24 cellular contexts compared by ENCODE assay signal in genomic region chr21:37383066-37383465, GRCh38. TPM values are rescaled to one million over a fixed set of nuclear protein-coding genes. Genes with fewer than 3 reads are reported as not detected.
DNase-seq lines count a peak whose midpoint lies in the region; ATAC-seq, FAIRE-seq and TF ChIP-seq lines count a peak whose summit lies in the region.
"Had no signal": no experiment of that assay in that cellular context is flagged by ENCODE, and none has a peak within 500 bp of the region (broad histone marks: within the 10 kb centered on the region; RNA-seq: fewer than 3 reads in every experiment).

No MANE protein-coding gene starts in this region.

- H4K20me1 ChIP-seq in BLaER1 treated with 17β-estradiol and CSF1 and Interleukin-3, amounts not matched to agents 10 nM and 100 nM = peaks cover 88 to 100% (median 100%) of the 10 kb centered on the region in 11 experiments
- peaks cover 10% of the 10 kb centered on the region for H4K20me1 ChIP-seq in GM12878 (ENCODE audit: control insufficient read depth, insufficient read depth)

- TF ChIP-seq EP300 in GM12878 (IDR thresholded peaks at IDR 0.05; ENCODE audit: borderline replicate concordance in 1 of 2, control insufficient read depth in 1 of 2, low read depth in 2 of 2, low read length in 2 of 2) = no peak

- RAD21 ChIA-PET in GM12878 (lab: Charles Lee; ENCODE audit: unreplicated experiment) = interaction anchor here (1.4 to 2.1 kb wide), 4 partner anchors 12 to 25 kb away, joined by 3 to 8 read pairs (median 6); no protein-coding TSS in a partner anchor

- no peak overlapping the region for H3K4me3 ChIP-seq in BLaER1 treated with 17β-estradiol and CSF1 and Interleukin-3, amounts not matched to agents 10 nM and 100 nM
- no peak overlapping the region for H3K4me3 ChIP-seq in GM12878
- H3K4me3 ChIP-seq in mesendoderm (ENCODE audit: low read length) = no peak overlapping the region
- H3K4me3 ChIP-seq: colonic mucosa, MG63, tibial nerve had no signal

- 100% methylated on average over 2 of the region's 2 CpGs for WGBS in GM12878 (ENCODE audit: insufficient coverage, insufficient replicate concordance, low lambda C conversion rate, missing lambda C conversion rate)
- WGBS in mesendoderm (ENCODE audit: extremely low coverage, insufficient coverage, low lambda C conversion rate) = no CpG with 5 or more reads among the region's 2 CpGs

- H3K36me3 ChIP-seq in BLaER1 treated with 17β-estradiol and CSF1 and Interleukin-3, amounts not matched to agents 10 nM and 100 nM = peaks cover 0 to 60% (median 35%) of the 10 kb centered on the region in 11 experiments; a peak in 16 of 22 replicates
- H3K36me3 ChIP-seq in GM12878 (ENCODE audit: control insufficient read depth in 2 of 2, insufficient read depth in 2 of 2, low read length in 1 of 2) (0 out of 4 replicates have a peak, but pooled peaks cover 0 to 5% of the 10 kb centered on the region in 2 experiments), mesendoderm (ENCODE audit: control insufficient read depth, insufficient read depth, low read length) (no peaks in the 10 kb centered on the region)
- H3K36me3 ChIP-seq: colonic mucosa, tibial nerve had no signal

- peak; percentile 62 for ATAC-seq in GM12878
- ATAC-seq in foreskin keratinocyte = no peak
- ATAC-seq: activated CD4-positive, CD25-positive, alpha-beta regulatory T cell treated with anti-CD3 and anti-CD28 coated beads, Interleukin-2, amount 50 U/mL, for 24 hours; activated CD8-positive, alpha-beta memory T cell treated with anti-CD3 and anti-CD28 coated beads, Interleukin-2, amount 10 ng/mL, durations not matched to agents 7 days and 5 days; stimulated activated memory B cell treated with anti-CD40 and anti-IgM and Interleukin-4, amounts not matched to agents 10 μg/mL and 1 μg/mL and 100 μg/mL, for 72 hours had no signal

- no peak overlapping the region for H3K23ac ChIP-seq in mesendoderm (ENCODE audit: low read length)

- no peak overlapping the region for H2BK120ac ChIP-seq in mesendoderm (ENCODE audit: low read depth, low read length)

- no peak overlapping the region for H3K18ac ChIP-seq in mesendoderm (ENCODE audit: low read length)

- H3K4me1 ChIP-seq in BLaER1 treated with 17β-estradiol and CSF1 and Interleukin-3, amounts not matched to agents 10 nM and 100 nM = peaks cover 5 to 80% (median 23%) of the 10 kb centered on the region in 10 experiments; a peak in 18 of 20 replicates
- peaks cover 7% of the 10 kb centered on the region for H3K4me1 ChIP-seq in GM12878 (ENCODE audit: control insufficient read depth, insufficient read depth, low read length)
- H3K4me1 ChIP-seq in mesendoderm (ENCODE audit: control insufficient read depth, low read depth, low read length) = peaks cover 15% of the 10 kb centered on the region
- H3K4me1 ChIP-seq in foreskin keratinocyte = peaks cover 15% of the 10 kb centered on the region
- H3K4me1 ChIP-seq: colonic mucosa had no signal

- H2AK5ac ChIP-seq in mesendoderm (ENCODE audit: low read length) = no peak overlapping the region

- BruUV-seq in GM12878 (replicated peaks; lab: Mats Ljungman, UMichigan) = no TSS peak

- intact Hi-C loops in GM12878 (cut with micrococcal nuclease; ENCODE audit: unreplicated experiment) = no loop called here

- no peak for TF ChIP-seq RAD21 in GM12878 (IDR thresholded peaks at IDR 0.05; ENCODE audit: insufficient read depth, low read depth, low read length)

- H3K79me1 ChIP-seq in mesendoderm (ENCODE audit: low read length) = peaks cover 7% of the 10 kb centered on the region

- H3K27me3 Mint-ChIP-seq in chondrocyte (ENCODE audit: low read depth) = no peaks in the 10 kb centered on the region
- H3K27me3 Mint-ChIP-seq: activated CD8-positive, alpha-beta memory T cell treated with anti-CD3 and anti-CD28 coated beads, Interleukin-2, amount 10 ng/mL, durations not matched to agents 7 days and 5 days; stimulated activated memory B cell treated with anti-CD40 and anti-IgM and Interleukin-4, amounts not matched to agents 10 μg/mL and 1 μg/mL and 100 μg/mL, for 72 hours had no signal

- FAIRE-seq in GM12878 (lab: Jason Lieb, UNC) = no peak
- FAIRE-seq: endothelial cell of umbilical vein, GM19239 had no signal

- SMC1A ChIA-PET in GM12878 (lab: Charles Lee; ENCODE audit: uncharacterized antibody, unreplicated experiment) = interaction anchor here (1.1 to 6.9 kb wide), 8 partner anchors 9 to 36 kb away, joined by 3 to 35 read pairs (median 8); no protein-coding TSS in a partner anchor

- DNase-seq in ELF-1 (ENCODE audit: low read depth, low spot score) = peak; percentile 18
- DNase-seq in GM12878 (ENCODE audit: low read depth, low spot score) = no peak
- peak; percentile 81 for DNase-seq in mesendoderm
- DNase-seq in 8988T = no peak
- no peak for DNase-seq in chondrocyte (ENCODE audit: low spot score)
- DNase-seq in NCI-H2029 treated with DMSO at 0.1 percent for 48 hours (lab: John Stamatoyannopoulos, UW) = no peak
- DNase-seq in foreskin keratinocyte = no peak
- DNase-seq: activated CD8-positive, alpha-beta memory T cell treated with anti-CD3 and anti-CD28 coated beads, Interleukin-2, amount 10 ng/mL, durations not matched to agents 7 days and 5 days; activated naive CD4-positive, alpha-beta T cell; BE2C; colonic mucosa; DMS53; MG63; NCI-H2029; NCI-H510A treated with DMSO at 0.1 percent for 48 hours; SHP77 treated with DMSO at 0.1 percent for 48 hours; T-helper 2 cell had no signal

- H3K79me2 ChIP-seq in GM12878 (ENCODE audit: control insufficient read depth, insufficient read depth, low read length) = peaks cover 100% of the 10 kb centered on the region
- peaks cover 88% of the 10 kb centered on the region for H3K79me2 ChIP-seq in mesendoderm (ENCODE audit: control insufficient read depth, insufficient read depth, low read length)

- no peak overlapping the region for H3K56ac ChIP-seq in mesendoderm (ENCODE audit: low read length)

- no peak overlapping the region for H2BK15ac ChIP-seq in mesendoderm (replicated peaks; ENCODE audit: low read depth)

- peak overlapping the region; percentile 7 to 68 (median 36); a peak in 18 of 22 replicates for H3K4me2 ChIP-seq in BLaER1 treated with 17β-estradiol and CSF1 and Interleukin-3, amounts not matched to agents 10 nM and 100 nM
- H3K4me2 ChIP-seq in GM12878 (ENCODE audit: control insufficient read depth, insufficient read depth) = no peak overlapping the region
- H3K4me2 ChIP-seq in mesendoderm (ENCODE audit: low read length) = no peak overlapping the region

- H3K27ac ChIP-seq in BLaER1 treated with 17β-estradiol and CSF1 and Interleukin-3, amounts not matched to agents 10 nM and 100 nM = no peak overlapping the region
- no peak overlapping the region for H3K27ac ChIP-seq in GM12878 (ENCODE audit: control insufficient read depth, insufficient read depth)
- H3K27ac ChIP-seq in mesendoderm (ENCODE audit: low read depth, low read length) = no peak overlapping the region
- no peak overlapping the region for H3K27ac ChIP-seq in foreskin keratinocyte
- H3K27ac ChIP-seq: colonic mucosa, tibial nerve had no signal

- no peak overlapping the region for H4K8ac ChIP-seq in mesendoderm (ENCODE audit: low read depth, low read length)

- TF ChIP-seq CTCF in GM12878 (IDR thresholded peaks at IDR 0.05 in 2 of 3, conservative IDR thresholded peaks at IDR 0.05 in 1 of 3; ENCODE audit: control insufficient read depth in 2 of 3, extremely low read depth in 1 of 3, insufficient read depth in 1 of 3, low read depth in 3 of 3, low read length in 3 of 3) (no peak), chondrocyte (IDR thresholded peaks at IDR 0.05) (no peak), foreskin keratinocyte (conservative IDR thresholded peaks at IDR 0.05) (no peak)

- H3K4me1 Mint-ChIP-seq in chondrocyte (ENCODE audit: low read depth) = peaks cover 68% of the 10 kb centered on the region

- no peaks in the 10 kb centered on the region for H3K27me3 ChIP-seq in BLaER1 treated with 17β-estradiol and CSF1 and Interleukin-3, amounts not matched to agents 10 nM and 100 nM
- H3K27me3 ChIP-seq in GM12878 (replicated peaks in 1 of 2; ENCODE audit: control insufficient read depth in 2 of 2, insufficient read depth in 2 of 2, low read length in 1 of 2) = no peaks in the 10 kb centered on the region
- H3K27me3 ChIP-seq in mesendoderm (ENCODE audit: insufficient read depth, low read length, poor library complexity) = no peaks in the 10 kb centered on the region
- no peaks in the 10 kb centered on the region for H3K27me3 ChIP-seq in foreskin keratinocyte
- H3K27me3 ChIP-seq: BE2C, colonic mucosa, MG63, tibial nerve had no signal

- no peaks in the 10 kb centered on the region for H3K9me3 Mint-ChIP-seq in chondrocyte (ENCODE audit: low read depth)

- H2AFZ ChIP-seq in GM12878 (ENCODE audit: control insufficient read depth, low read depth, low read length) = no peak overlapping the region

- in situ Hi-C loops in GM12878 (cut with MboI) = no loop called here

- H3K4ac ChIP-seq in mesendoderm (ENCODE audit: low read depth, low read length) = no peak overlapping the region

- H3K4me3 Mint-ChIP-seq in chondrocyte (ENCODE audit: unreplicated experiment) = no peak overlapping the region
- H3K4me3 Mint-ChIP-seq: activated CD8-positive, alpha-beta memory T cell treated with anti-CD3 and anti-CD28 coated beads, Interleukin-2, amount 10 ng/mL, durations not matched to agents 7 days and 5 days; neural crest cell; stimulated activated memory B cell treated with anti-CD40 and anti-IgM and Interleukin-4, amounts not matched to agents 10 μg/mL and 1 μg/mL and 100 μg/mL, for 72 hours had no signal

- no peaks in the 10 kb centered on the region for H3K36me3 Mint-ChIP-seq in chondrocyte (ENCODE audit: low read depth)

- no peak overlapping the region for H4K5ac ChIP-seq in mesendoderm (ENCODE audit: low read length)

- H3K27ac Mint-ChIP-seq in chondrocyte (ENCODE audit: unreplicated experiment) = no peak overlapping the region
- H3K27ac Mint-ChIP-seq: activated CD8-positive, alpha-beta memory T cell treated with anti-CD3 and anti-CD28 coated beads, Interleukin-2, amount 10 ng/mL, durations not matched to agents 7 days and 5 days; stimulated activated memory B cell treated with anti-CD40 and anti-IgM and Interleukin-4, amounts not matched to agents 10 μg/mL and 1 μg/mL and 100 μg/mL, for 72 hours had no signal

- no peak overlapping the region for H2BK5ac ChIP-seq in mesendoderm (ENCODE audit: low read length)

- CTCF ChIA-PET in GM12878 (lab: Yijun Ruan, JAX) = interaction anchor here (0.8 to 2.7 kb wide), 6 partner anchors 8 to 41 kb away, joined by 3 to 12 read pairs (median 4); no protein-coding TSS in a partner anchor

- TF ChIP-seq POLR2A in GM12878 (IDR thresholded peaks at IDR 0.05; ENCODE audit: low read depth, low read length) = no peak

- POLR2A ChIA-PET in GM12878 (lab: Charles Lee) = interaction anchor here (1.0 to 2.1 kb wide), 6 partner anchors 9 to 25 kb away, joined by 3 to 7 read pairs (median 4); no protein-coding TSS in a partner anchor

- peaks cover 4 to 51% (median 37%) of the 10 kb centered on the region in 11 experiments; a peak in 20 of 22 replicates for H3K9me3 ChIP-seq in BLaER1 treated with 17β-estradiol and CSF1 and Interleukin-3, amounts not matched to agents 10 nM and 100 nM (replicated peaks in 1 of 11)
- H3K9me3 ChIP-seq in GM12878 (replicated peaks; ENCODE audit: control insufficient read depth, insufficient read depth, low read length) = peaks cover 1% of the 10 kb centered on the region; the same call in 1 of the 3 replicates
- H3K9me3 ChIP-seq: BE2C, colonic mucosa had no signal

- no peak overlapping the region for H3K9ac ChIP-seq in BLaER1 treated with 17β-estradiol and CSF1 and Interleukin-3, amounts not matched to agents 10 nM and 100 nM
- no peak overlapping the region for H3K9ac ChIP-seq in GM12878 (ENCODE audit: control insufficient read depth, insufficient read depth, low read length)
- no peak overlapping the region for H3K9ac ChIP-seq in mesendoderm (ENCODE audit: low read length)

RNA-seq across cellular contexts. Expression of gene DYRK1A, which starts 16.5 kb away (rescaled TPM):
- total RNA-seq in GM12878 (2013; cell fraction: nucleolus; rRNA removed) = 248 and 256 TPM in 2 replicates
- total RNA-seq in GM12878 (2014; rRNA removed) (43.0 and 46.4 TPM in 2 replicates), GM12878 (2014; rRNA removed; fragmentation: Illumina TruSeq; extraction: Trizol) (45.1 and 47.3 TPM in 2 replicates), GM12878 (2021) (53.4 TPM in 2 replicates), chondrocyte (48.6 to 51.2 TPM (median 50.3 TPM) in 3 replicates), foreskin keratinocyte (29.0 and 30.1 TPM in 2 replicates)
- 23.1 TPM for polyA plus RNA-seq in GM12878 (2011; ENCODE audit: low read depth)
- polyA plus RNA-seq in GM12878 (2011; rRNA removed) (49.9 and 68.6 TPM in 2 replicates), GM12878 (2014; fragmentation: Illumina TruSeq; extraction: Trizol) (30.5 and 31.9 TPM in 2 replicates), GM12878 (2014; fragmentation: Nextera tagmentation; extraction: Ambion mirVana) (1 to 10 TPM; 4.8 to 9.1 TPM), GM12878 (2014; rRNA removed) (27.1 and 29.4 TPM in 2 replicates), GM12878 (2016; fragmentation: Nextera tagmentation; extraction: Ambion mirVana) (1 to 10 TPM; 2.4 to 3.0 TPM), foreskin keratinocyte (4.9 and 5.5 TPM in 2 replicates)
- 49.4 and 59.7 TPM in 2 replicates for polyA plus RNA-seq in GM12878 (2011; cell fraction: cytosol; rRNA removed)
- polyA plus RNA-seq in GM12878 (2011; cell fraction: nucleus; rRNA removed) = 105 and 126 TPM in 2 replicates
- polyA plus RNA-seq in GM12878 (2012) = 23.5 and 24.4 TPM in 2 replicates
- 188 and 274 TPM in 2 replicates for polyA minus RNA-seq in GM12878 (2011; rRNA and poly(A)+ RNA removed)
- polyA minus RNA-seq in GM12878 (2011; cell fraction: cytosol; rRNA and poly(A)+ RNA removed) = 49.1 and 50.9 TPM in 2 replicates
- 120 and 170 TPM in 2 replicates for polyA minus RNA-seq in GM12878 (2011; cell fraction: nucleus; rRNA and poly(A)+ RNA removed)
- polyA plus RNA-seq in mesendoderm (2013, experiment 1 of 2) = 31.9 TPM
- 33.6 TPM for polyA plus RNA-seq in mesendoderm (2013, experiment 2 of 2)

Comparison
In these comparisons a context has a peak if more than half of its experiments do, and no peak if none do; other contexts are left out.
1. H3K4me2 ChIP-seq: peak in BLaER1 treated with 17β-estradiol and CSF1 and Interleukin-3, amounts not matched to agents 10 nM and 100 nM (11 of 11); none in GM12878 (single experiment) and mesendoderm (single experiment).
2. DNase-seq: peak in ELF-1 (single experiment) and mesendoderm (single experiment); none in GM12878 (single experiment), 8988T (single experiment), chondrocyte (single experiment), NCI-H2029 treated with DMSO at 0.1 percent for 48 hours (single experiment) and foreskin keratinocyte (0 of 2).